Comparison of ENCODE assay signal across 8 cellular contexts in the genomic region with DNA sequence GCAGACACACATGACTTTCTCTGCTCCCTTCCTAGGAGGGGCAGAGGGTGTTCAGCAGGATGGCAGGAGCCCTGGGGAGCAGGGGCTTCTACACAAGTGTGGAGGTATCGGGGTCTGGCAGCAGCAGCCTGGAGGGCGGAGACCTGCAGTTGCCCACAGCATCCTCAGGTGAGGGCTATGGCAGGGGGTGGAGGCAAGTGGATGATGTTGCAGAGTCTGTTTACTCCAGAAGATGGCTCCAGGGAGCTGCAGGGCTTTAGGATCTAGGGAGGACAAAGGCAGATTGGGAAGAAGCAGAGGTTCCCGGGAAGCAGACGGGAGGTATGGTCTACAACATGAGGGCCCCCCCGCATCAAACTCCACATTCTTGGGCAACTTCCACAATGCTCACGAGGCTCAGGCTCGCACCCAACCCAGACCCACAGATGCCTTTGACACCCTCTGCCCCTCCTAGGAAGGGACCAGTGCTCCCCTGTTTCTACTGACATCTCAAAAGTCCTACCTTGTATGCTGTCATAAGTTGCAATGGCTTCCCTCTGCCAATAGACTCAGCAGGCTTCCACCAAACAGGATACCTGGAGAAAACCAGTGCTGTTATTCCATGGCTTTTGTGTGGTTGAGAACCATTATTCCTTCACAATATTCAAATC. TPM values are rescaled to one million over a fixed set of nuclear protein-coding genes. Genes with fewer than 3 reads are reported as not detected.
DNase-seq lines count a peak whose midpoint lies in the region; ATAC-seq, FAIRE-seq and TF ChIP-seq lines count a peak whose summit lies in the region.

No MANE protein-coding gene starts in this region.

- DNase-seq in NCI-H1092 treated with DMSO at 0.1 percent for 48 hours (lab: John Stamatoyannopoulos, UW) = peak; percentile 3
- DNase-seq in NCI-H1092 (lab: John Stamatoyannopoulos, UW) = no peak
- DNase-seq in NCI-H2171 (lab: John Stamatoyannopoulos, UW) = peak; percentile 70
- DNase-seq in bronchial epithelial cell (ENCODE audit: low read depth) = peak; percentile 52
- no peak for DNase-seq in retinal pigment epithelial cell (ENCODE audit: low read depth)
- no peak for DNase-seq in DMS114 treated with DMSO at 0.1 percent for 48 hours (lab: John Stamatoyannopoulos, UW; ENCODE audit: unreplicated experiment)

- no peaks in the 10 kb centered on the region for H3K27me3 ChIP-seq in bronchial epithelial cell (ENCODE audit: control insufficient read depth, insufficient read depth, low read length)

- FAIRE-seq in bronchial epithelial cell (lab: Jason Lieb, UNC) = no peak

- no peak for ATAC-seq in GM19328 (IDR thresholded peaks at IDR 0.05; ENCODE audit: unreplicated experiment)
- no peak for ATAC-seq in GM21576 (IDR thresholded peaks at IDR 0.05; ENCODE audit: unreplicated experiment)

- no peaks in the 10 kb centered on the region for H3K36me3 ChIP-seq in bronchial epithelial cell (ENCODE audit: control insufficient read depth, insufficient read depth, low read length)

- H3K4me3 ChIP-seq in bronchial epithelial cell (ENCODE audit: low read depth, low read length) (no peak overlapping the region), retinal pigment epithelial cell (ENCODE audit: low read length) (no peak overlapping the region)

- peak; percentile 79 for TF ChIP-seq CTCF in bronchial epithelial cell (IDR thresholded peaks at IDR 0.05; ENCODE audit: insufficient read depth, low read length, severe bottlenecking)
- peak; percentile 79 for TF ChIP-seq CTCF in retinal pigment epithelial cell (conservative IDR thresholded peaks at IDR 0.05; ENCODE audit: low read depth, low read length)

RNA-seq across cellular contexts. Expression of gene ATP6V1C2, which starts 12.0 kb away (rescaled TPM):
- total RNA-seq in bronchial epithelial cell = 0.26 and 0.90 TPM in 2 replicates

RNA-seq across cellular contexts. Expression of gene NOL10, which starts 19.6 kb away (rescaled TPM):
- total RNA-seq in bronchial epithelial cell = 28.3 and 49.8 TPM in 2 replicates

Comparison
In these comparisons a context has a peak if more than half of its experiments do, and no peak if none do; other contexts are left out.
1. DNase-seq: peak in NCI-H1092 treated with DMSO at 0.1 percent for 48 hours (single experiment), NCI-H2171 (single experiment) and bronchial epithelial cell (single experiment); none in NCI-H1092 (single experiment), retinal pigment epithelial cell (single experiment) and DMS114 treated with DMSO at 0.1 percent for 48 hours (single experiment).